9 cellular contexts compared by ENCODE assay signal in the genomic region with DNA sequence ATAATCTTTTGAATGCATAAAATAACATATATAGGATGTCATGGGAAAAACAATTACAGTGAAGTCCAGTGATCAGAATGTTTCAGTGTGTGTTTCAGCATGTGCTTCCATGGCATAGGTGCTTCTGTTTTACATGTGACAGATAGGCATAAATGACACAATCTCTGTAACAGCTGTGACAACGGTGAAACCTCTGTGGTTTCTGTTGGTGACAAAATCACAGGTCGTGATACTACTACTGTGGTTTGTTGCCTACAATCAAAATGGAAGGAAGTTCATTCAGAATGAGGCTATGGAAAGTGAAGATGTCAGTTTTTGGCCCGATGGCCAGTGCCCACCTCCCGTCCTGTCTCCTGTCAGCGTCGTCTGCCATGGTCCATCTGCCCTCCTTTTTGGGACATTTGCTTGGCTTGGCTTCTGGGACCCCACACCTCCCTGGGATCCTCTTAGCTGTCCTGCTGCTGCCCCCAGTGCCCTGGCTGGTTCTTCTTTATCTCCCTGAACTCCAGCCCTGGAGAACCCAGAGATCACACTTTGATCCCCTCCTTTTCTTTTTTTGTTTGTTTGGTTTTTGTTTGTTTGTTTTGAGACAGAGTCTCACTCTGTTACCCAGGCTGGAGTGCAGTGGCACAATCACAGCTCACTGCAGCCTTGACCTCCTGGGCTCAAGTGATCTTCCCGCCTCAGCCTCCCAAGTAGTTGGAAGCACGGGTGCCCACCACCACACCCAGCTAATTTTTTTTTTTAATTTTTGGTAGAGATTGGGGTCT.
A peak's percentile ranks its signal among the peaks of the same experiment; 100 is the strongest.
DNase-seq lines count a peak whose midpoint lies in the region; ATAC-seq and TF ChIP-seq lines count a peak whose summit lies in the region.
"Had no signal": no experiment of that assay in that cellular context is flagged by ENCODE, and none has a peak within 500 bp of the region (broad histone marks: within the 10 kb centered on the region; RNA-seq: fewer than 3 reads in every experiment).

No MANE protein-coding gene starts in this region.

- H3K9me3 Mint-ChIP-seq in T-helper 2 cell treated with Interferon-gamma antibody and Interleukin-4, amounts not matched to agents 5 μg/mL and 100 μg/mL, for 36 hours, result no peaks in the 10 kb centered on the region
- H3K9me3 Mint-ChIP-seq: brain had no signal

- intact Hi-C loops in gastrocnemius medialis (cut with DNase I; ENCODE audit: low total_unique reads), result loop anchor here (5.0 kb wide), 2 partner anchors 34 to 51 kb away; no protein-coding TSS in a partner anchor
- intact Hi-C loops in posterior cingulate gyrus (cut with DNase I), result no loop called here

- DNase-seq in T-helper 2 cell treated with Interferon-gamma antibody and Interleukin-4, amounts not matched to agents 5 μg/mL and 100 μg/mL, for 36 hours (ENCODE audit: low spot score), result peak; percentile 59
- no peak for DNase-seq in gastrocnemius medialis
- no peak for DNase-seq in SIG-M5 treated with dmso at 0.1 percent for 504 hours (lab: John Stamatoyannopoulos, UW; ENCODE audit: unreplicated experiment)
- no peak for DNase-seq in NCI-H1694 treated with DMSO at 0.1 percent for 48 hours (lab: John Stamatoyannopoulos, UW)
- no peak for DNase-seq in posterior cingulate gyrus

- ATAC-seq in GM18868 (IDR thresholded peaks at IDR 0.05; ENCODE audit: unreplicated experiment), result peak; percentile 83
- peak; percentile 75 for ATAC-seq in HG02763 (IDR thresholded peaks at IDR 0.05; ENCODE audit: unreplicated experiment)
- ATAC-seq in gastrocnemius medialis, result no peak
- no peak for ATAC-seq in SK-N-SH treated with all-trans-retinoic acid at 6 μM for 48 hours

- peak overlapping the region; percentile 48 to 83 (median 77) for H3K27ac ChIP-seq in gastrocnemius medialis

- H3K4me1 ChIP-seq in gastrocnemius medialis, result peaks cover 46 to 71% of the 10 kb centered on the region in 2 donors

- H3K9me3 ChIP-seq in gastrocnemius medialis, result no peaks in the 10 kb centered on the region

- H3K27me3 ChIP-seq in gastrocnemius medialis, result no peaks in the 10 kb centered on the region

- no peak overlapping the region for H3K27ac Mint-ChIP-seq in T-helper 2 cell treated with Interferon-gamma antibody and Interleukin-4, amounts not matched to agents 5 μg/mL and 100 μg/mL, for 36 hours

- H3K4me3 Mint-ChIP-seq in T-helper 2 cell treated with Interferon-gamma antibody and Interleukin-4, amounts not matched to agents 5 μg/mL and 100 μg/mL, for 36 hours, result peak overlapping the region; percentile 30
- H3K4me3 Mint-ChIP-seq: brain had no signal

- H3K27me3 Mint-ChIP-seq in T-helper 2 cell treated with Interferon-gamma antibody and Interleukin-4, amounts not matched to agents 5 μg/mL and 100 μg/mL, for 36 hours (ENCODE audit: low read depth), result peaks cover 42% of the 10 kb centered on the region

- no peak overlapping the region for H3K4me3 ChIP-seq in gastrocnemius medialis

- TF ChIP-seq POLR2A in gastrocnemius medialis (IDR thresholded peaks at IDR 0.05), result no peak

- H3K4me1 Mint-ChIP-seq in T-helper 2 cell treated with Interferon-gamma antibody and Interleukin-4, amounts not matched to agents 5 μg/mL and 100 μg/mL, for 36 hours (ENCODE audit: low read depth), result peaks cover 13% of the 10 kb centered on the region

- in situ Hi-C loops in gastrocnemius medialis (cut with MboI; ENCODE audit: low sequenced_read_pairs in 4 of 4), result no loop called here

- H3K36me3 ChIP-seq in gastrocnemius medialis, result no peaks in the 10 kb centered on the region

- H3K36me3 Mint-ChIP-seq in T-helper 2 cell treated with Interferon-gamma antibody and Interleukin-4, amounts not matched to agents 5 μg/mL and 100 μg/mL, for 36 hours (ENCODE audit: low read depth), result no peaks in the 10 kb centered on the region

- no peak for TF ChIP-seq CTCF in gastrocnemius medialis (IDR thresholded peaks at IDR 0.05 in 4 of 5, conservative IDR thresholded peaks at IDR 0.05 in 1 of 5)

TF ChIP-seq in SK-N-SH treated with all-trans-retinoic acid at 6 μM for 48 hours, 23 proteins besides CTCF, POLR2A, EP300 and RAD21:
- no peak for TF ChIP-seq ZNF565 (CRISPR knock-in tag; conservative IDR thresholded peaks at IDR 0.05; ENCODE audit: low read depth)
- TF ChIP-seq, protein P1, sequence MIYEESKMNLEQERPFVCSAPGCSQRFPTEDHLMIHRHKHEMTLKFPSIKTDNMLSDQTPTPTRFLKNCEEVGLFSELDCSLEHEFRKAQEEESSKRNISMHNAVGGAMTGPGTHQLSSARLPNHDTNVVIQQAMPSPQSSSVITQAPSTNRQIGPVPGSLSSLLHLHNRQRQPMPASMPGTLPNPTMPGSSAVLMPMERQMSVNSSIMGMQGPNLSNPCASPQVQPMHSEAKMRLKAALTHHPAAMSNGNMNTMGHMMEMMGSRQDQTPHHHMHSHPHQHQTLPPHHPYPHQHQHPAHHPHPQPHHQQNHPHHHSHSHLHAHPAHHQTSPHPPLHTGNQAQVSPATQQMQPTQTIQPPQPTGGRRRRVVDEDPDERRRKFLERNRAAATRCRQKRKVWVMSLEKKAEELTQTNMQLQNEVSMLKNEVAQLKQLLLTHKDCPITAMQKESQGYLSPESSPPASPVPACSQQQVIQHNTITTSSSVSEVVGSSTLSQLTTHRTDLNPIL (CRISPR knock-in tag; IDR thresholded peaks at IDR 0.05; ENCODE audit: low read depth), result no peak
- no peak for TF ChIP-seq SNAI2 (CRISPR knock-in tag; IDR thresholded peaks at IDR 0.05)
- TF ChIP-seq CSDC2 (CRISPR knock-in tag; IDR thresholded peaks at IDR 0.05), result no peak
- TF ChIP-seq OSR1 (CRISPR knock-in tag; IDR thresholded peaks at IDR 0.05), result no peak
- no peak for TF ChIP-seq TCF4 (CRISPR knock-in tag; IDR thresholded peaks at IDR 0.05; ENCODE audit: borderline replicate concordance)
- no peak for TF ChIP-seq ZC3H10 (CRISPR knock-in tag; IDR thresholded peaks at IDR 0.05)
- TF ChIP-seq ISL1 (CRISPR knock-in tag; IDR thresholded peaks at IDR 0.05), result no peak
- TF ChIP-seq ARNTL (CRISPR knock-in tag; IDR thresholded peaks at IDR 0.05; ENCODE audit: borderline replicate concordance, low read depth), result no peak
- no peak for TF ChIP-seq RARB (CRISPR knock-in tag; IDR thresholded peaks at IDR 0.05)
- no peak for TF ChIP-seq TOX (CRISPR knock-in tag; IDR thresholded peaks at IDR 0.05; ENCODE audit: borderline replicate concordance)
- no peak for TF ChIP-seq PATZ1 (CRISPR knock-in tag; IDR thresholded peaks at IDR 0.05; ENCODE audit: borderline replicate concordance)
- TF ChIP-seq ESRRG (CRISPR knock-in tag; IDR thresholded peaks at IDR 0.05), result no peak
- no peak for TF ChIP-seq ZNF8 (CRISPR knock-in tag; IDR thresholded peaks at IDR 0.05)
- TF ChIP-seq, protein P2, sequence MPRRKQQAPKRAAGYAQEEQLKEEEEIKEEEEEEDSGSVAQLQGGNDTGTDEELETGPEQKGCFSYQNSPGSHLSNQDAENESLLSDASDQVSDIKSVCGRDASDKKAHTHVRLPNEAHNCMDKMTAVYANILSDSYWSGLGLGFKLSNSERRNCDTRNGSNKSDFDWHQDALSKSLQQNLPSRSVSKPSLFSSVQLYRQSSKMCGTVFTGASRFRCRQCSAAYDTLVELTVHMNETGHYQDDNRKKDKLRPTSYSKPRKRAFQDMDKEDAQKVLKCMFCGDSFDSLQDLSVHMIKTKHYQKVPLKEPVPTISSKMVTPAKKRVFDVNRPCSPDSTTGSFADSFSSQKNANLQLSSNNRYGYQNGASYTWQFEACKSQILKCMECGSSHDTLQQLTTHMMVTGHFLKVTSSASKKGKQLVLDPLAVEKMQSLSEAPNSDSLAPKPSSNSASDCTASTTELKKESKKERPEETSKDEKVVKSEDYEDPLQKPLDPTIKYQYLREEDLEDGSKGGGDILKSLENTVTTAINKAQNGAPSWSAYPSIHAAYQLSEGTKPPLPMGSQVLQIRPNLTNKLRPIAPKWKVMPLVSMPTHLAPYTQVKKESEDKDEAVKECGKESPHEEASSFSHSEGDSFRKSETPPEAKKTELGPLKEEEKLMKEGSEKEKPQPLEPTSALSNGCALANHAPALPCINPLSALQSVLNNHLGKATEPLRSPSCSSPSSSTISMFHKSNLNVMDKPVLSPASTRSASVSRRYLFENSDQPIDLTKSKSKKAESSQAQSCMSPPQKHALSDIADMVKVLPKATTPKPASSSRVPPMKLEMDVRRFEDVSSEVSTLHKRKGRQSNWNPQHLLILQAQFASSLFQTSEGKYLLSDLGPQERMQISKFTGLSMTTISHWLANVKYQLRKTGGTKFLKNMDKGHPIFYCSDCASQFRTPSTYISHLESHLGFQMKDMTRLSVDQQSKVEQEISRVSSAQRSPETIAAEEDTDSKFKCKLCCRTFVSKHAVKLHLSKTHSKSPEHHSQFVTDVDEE (CRISPR knock-in tag; IDR thresholded peaks at IDR 0.05), result no peak
- TF ChIP-seq ZNF70 (CRISPR knock-in tag; IDR thresholded peaks at IDR 0.05), result no peak

Comparison
In these comparisons a context has a peak if more than half of its experiments do, and no peak if none do; other contexts are left out.
1. ATAC-seq: peak in GM18868 (single experiment) and HG02763 (single experiment); none in gastrocnemius medialis (0 of 2) and SK-N-SH treated with all-trans-retinoic acid at 6 μM for 48 hours (single experiment).